ENCODE assay signal across 21 cellular contexts in the genomic region with DNA sequence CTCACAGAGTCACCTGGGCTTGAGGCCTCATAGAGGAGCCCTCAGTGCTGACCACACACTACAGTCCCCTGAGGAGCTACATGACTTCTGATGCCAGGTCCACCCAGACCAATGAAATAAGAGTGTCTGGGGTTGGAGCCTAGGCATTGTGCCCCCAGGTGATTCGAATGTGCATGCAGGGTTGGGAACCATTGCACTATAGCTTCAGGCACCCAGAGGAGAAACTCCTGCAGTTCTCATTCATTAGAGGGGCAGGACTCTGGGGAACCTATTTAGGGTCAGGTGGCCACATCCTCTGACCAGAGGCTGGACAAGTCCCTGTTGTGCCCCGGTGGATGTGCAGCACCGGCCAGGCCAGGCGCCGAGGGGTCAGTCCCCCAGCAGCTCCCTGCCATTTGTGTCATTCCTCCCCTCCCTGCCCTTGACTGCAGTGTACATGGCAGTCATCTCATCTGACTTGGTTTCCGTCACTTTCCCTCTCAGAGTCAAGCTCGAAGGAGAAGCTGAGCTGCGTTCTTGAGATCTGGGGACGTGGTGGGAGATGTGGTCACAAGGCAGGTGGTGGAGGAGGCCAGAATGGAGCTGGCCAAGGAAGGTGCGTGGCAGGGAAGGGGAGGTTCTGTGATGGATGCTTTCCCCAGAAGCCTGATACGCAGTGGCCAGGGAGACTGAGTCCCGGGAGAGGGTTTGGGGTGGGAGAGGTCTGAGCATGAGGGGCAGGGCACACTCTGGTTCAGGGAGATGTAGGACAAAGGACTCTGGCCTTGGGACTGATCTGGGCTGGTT. TPM values are rescaled to one million over a fixed set of nuclear protein-coding genes. Genes with fewer than 3 reads are reported as not detected.
DNase-seq lines count a peak whose midpoint lies in the region; ATAC-seq and TF ChIP-seq lines count a peak whose summit lies in the region.
"Had no signal": no experiment of that assay in that cellular context is flagged by ENCODE, and none has a peak within 500 bp of the region (broad histone marks: within the 10 kb centered on the region; RNA-seq: fewer than 3 reads in every experiment).

No MANE protein-coding gene starts in this region.

- in situ Hi-C loops in GM13977 (cut with MboI; ENCODE audit: low pct_unique_long_range_greater_than_20kb, low sequenced_read_pairs, unreplicated experiment) = loop anchor here (25.0 kb wide), 1 partner anchor 396 kb away; a partner anchor contains a TSS

- H3K27ac Mint-ChIP-seq in T-helper 17 cell = peak overlapping the region; percentile 6
- H3K27ac Mint-ChIP-seq in activated T-cell treated with anti-CD3 and anti-CD28 coated beads, Interleukin-2, amount 50 U/mL, for 72 hours = no peak overlapping the region
- H3K27ac Mint-ChIP-seq: CD4-positive, alpha-beta memory T cell; GM23338 had no signal

- H3K4me1 Mint-ChIP-seq in T-helper 17 cell = peaks cover 12% of the 10 kb centered on the region
- peaks cover 16% of the 10 kb centered on the region for H3K4me1 Mint-ChIP-seq in activated T-cell treated with anti-CD3 and anti-CD28 coated beads, Interleukin-2, amount 50 U/mL, for 72 hours (ENCODE audit: low read depth)

- H3K9me3 Mint-ChIP-seq in activated T-cell treated with anti-CD3 and anti-CD28 coated beads, Interleukin-2, amount 50 U/mL, for 72 hours = no peaks in the 10 kb centered on the region
- H3K9me3 Mint-ChIP-seq: CD4-positive, alpha-beta memory T cell; GM23338 had no signal

- TF ChIP-seq CTCF in GM13977 (IDR thresholded peaks at IDR 0.05; ENCODE audit: extremely low read depth, insufficient read depth, missing control alignments) = no peak

- DNase-seq in GM13977 (ENCODE audit: low spot score) (peak; percentile 2), T-helper 17 cell (no peak), left lobe of liver (ENCODE audit: low spot score) (peak; percentile 27), activated T-cell treated with anti-CD3 and anti-CD28 coated beads for 4 hours (no peak)
- DNase-seq in stimulated activated CD8-positive, alpha-beta memory T cell treated with anti-CD3 and anti-CD28 coated beads, Interleukin-4, amount 100 ng/mL, for 48 hours = peak; percentile 14
- no peak for DNase-seq in activated T-cell treated with anti-CD3 and anti-CD28 coated beads, Interleukin-2, amount 50 U/mL, for 72 hours
- DNase-seq: CD4-positive, alpha-beta memory T cell; DND-41; HCEC 1CT; Karpas-422; MV-4-11; NCI-H1694; NCI-H446 treated with DMSO at 0.1 percent for 48 hours; NCI-H526 treated with DMSO at 0.1 percent for 48 hours had no signal

- H3K27me3 Mint-ChIP-seq in T-helper 17 cell = no peaks in the 10 kb centered on the region
- H3K27me3 Mint-ChIP-seq in activated T-cell treated with anti-CD3 and anti-CD28 coated beads, Interleukin-2, amount 50 U/mL, for 72 hours (ENCODE audit: low read depth) = no peaks in the 10 kb centered on the region

- ATAC-seq in T-helper 17 cell (no peak), left lobe of liver (no peak), GM19395 (IDR thresholded peaks at IDR 0.05; ENCODE audit: unreplicated experiment) (no peak)
- no peak for ATAC-seq in activated T-cell treated with anti-CD3 and anti-CD28 coated beads, Interleukin-2, amount 50 U/mL, for 72 hours (replicated peaks in 1 of 2)
- ATAC-seq: Right ventricle myocardium inferior had no signal

- no peak overlapping the region for H3K4me3 Mint-ChIP-seq in T-helper 17 cell
- no peak overlapping the region for H3K4me3 Mint-ChIP-seq in activated T-cell treated with anti-CD3 and anti-CD28 coated beads, Interleukin-2, amount 50 U/mL, for 72 hours
- H3K4me3 Mint-ChIP-seq: CD4-positive, alpha-beta memory T cell; GM23338 had no signal

- H3K9me3 ChIP-seq in T-helper 17 cell (ENCODE audit: control insufficient read depth, low read length, poor library complexity, severe bottlenecking) = no peaks in the 10 kb centered on the region
- H3K9me3 ChIP-seq: BLaER1 treated with 17β-estradiol and CSF1 and Interleukin-3, amounts not matched to agents 10 nM and 100 nM; Caco-2 had no signal

- no peaks in the 10 kb centered on the region for H3K36me3 Mint-ChIP-seq in T-helper 17 cell (ENCODE audit: low read depth)
- H3K36me3 Mint-ChIP-seq in activated T-cell treated with anti-CD3 and anti-CD28 coated beads, Interleukin-2, amount 50 U/mL, for 72 hours (ENCODE audit: insufficient read depth in 2 of 2) = no peaks in the 10 kb centered on the region
- H3K36me3 Mint-ChIP-seq: CD4-positive, alpha-beta memory T cell had no signal

RNA-seq across cellular contexts. Expression of a gene that starts 6.4 kb away (rescaled TPM):
- total RNA-seq in T-helper 17 cell (not detected), left lobe of liver (not detected)
- not detected for total RNA-seq in activated T-cell treated with anti-CD3 and anti-CD28 coated beads, Interleukin-2, amount 50 U/mL, for 72 hours
- total RNA-seq: CD4-positive, alpha-beta memory T cell; M059J; Right ventricle myocardium inferior; SK-MEL-5 had no signal

RNA-seq across cellular contexts. Expression of a gene that starts 33.2 kb away (rescaled TPM):
- total RNA-seq in T-helper 17 cell (10 to 100 TPM; 22.5 to 26.7 TPM), left lobe of liver (26.5 TPM)
- 10 to 100 TPM; 32.6 to 36.0 TPM for total RNA-seq in activated T-cell treated with anti-CD3 and anti-CD28 coated beads, Interleukin-2, amount 50 U/mL, for 72 hours

RNA-seq across cellular contexts. Expression of a gene that starts 33.4 kb away (rescaled TPM):
- total RNA-seq in T-helper 17 cell (10 to 100 TPM; 14.8 to 15.5 TPM), left lobe of liver (4.0 TPM)
- 10 to 100 TPM; 11.7 to 12.2 TPM for total RNA-seq in activated T-cell treated with anti-CD3 and anti-CD28 coated beads, Interleukin-2, amount 50 U/mL, for 72 hours

RNA-seq across cellular contexts. Expression of a gene that starts 51.2 kb away (rescaled TPM):
- total RNA-seq in T-helper 17 cell (under 1 TPM; 0.42 to 0.47 TPM), left lobe of liver (0.08 TPM)
- total RNA-seq in activated T-cell treated with anti-CD3 and anti-CD28 coated beads, Interleukin-2, amount 50 U/mL, for 72 hours = 1 to 10 TPM in 1 of 2 donors, under 1 TPM in 1; 0.81 to 1.9 TPM
- total RNA-seq: Right ventricle myocardium inferior, SK-MEL-5 had no signal

RNA-seq across cellular contexts. Expression of a gene that starts 51.4 kb away (rescaled TPM):
- total RNA-seq in T-helper 17 cell (100 to 1,000 TPM; 340 to 372 TPM), left lobe of liver (183 TPM)
- total RNA-seq in activated T-cell treated with anti-CD3 and anti-CD28 coated beads, Interleukin-2, amount 50 U/mL, for 72 hours = 100 to 1,000 TPM; 486 to 615 TPM

Comparison
In these comparisons a context has a peak if more than half of its experiments do, and no peak if none do; other contexts are left out.
1. DNase-seq: peak in GM13977 (single experiment), left lobe of liver (single experiment) and stimulated activated CD8-positive, alpha-beta memory T cell treated with anti-CD3 and anti-CD28 coated beads, Interleukin-4, amount 100 ng/mL, for 48 hours (single experiment); none in T-helper 17 cell (0 of 3), activated T-cell treated with anti-CD3 and anti-CD28 coated beads, Interleukin-2, amount 50 U/mL, for 72 hours (0 of 2) and activated T-cell treated with anti-CD3 and anti-CD28 coated beads for 4 hours (single experiment).